Comparison of ENCODE assay signal across 20 cellular contexts in the genomic region with DNA sequence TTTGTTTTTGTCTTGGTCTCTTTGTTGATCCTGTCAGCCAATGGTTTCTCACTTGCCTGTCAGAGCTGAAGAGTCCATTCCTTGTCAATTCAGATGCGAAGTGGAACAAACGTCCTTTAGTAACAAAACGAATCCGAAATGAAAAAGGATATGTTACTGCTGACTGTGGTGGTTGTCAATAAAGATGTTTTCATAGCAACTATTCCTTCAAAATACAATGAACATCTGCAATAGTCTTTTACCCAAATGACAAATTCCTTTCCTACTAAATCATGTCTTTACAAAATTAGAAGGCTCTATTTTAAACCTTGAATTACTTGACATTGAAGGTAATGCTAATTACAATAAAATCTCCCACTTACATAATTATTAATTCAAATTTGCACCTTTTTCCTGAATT.
"Had no signal": no experiment of that assay in that cellular context is flagged by ENCODE, and none has a peak within 500 bp of the region (broad histone marks: within the 10 kb centered on the region; RNA-seq: fewer than 3 reads in every experiment).

No MANE protein-coding gene starts in this region.

- H3K4me3 ChIP-seq: esophagus squamous epithelium, left lung, lung, ovary, prostate gland, sigmoid colon, tibial nerve, upper lobe of right lung, vagina had no signal

- ATAC-seq: left lung; naive thymus-derived CD4-positive, alpha-beta T cell; stimulated activated naive CD8-positive, alpha-beta T cell treated with anti-CD3 and anti-CD28 coated beads, Interleukin-15, Interleukin-2, amounts not matched to agents 100 U/mL and 50 U/mL, for 24 hours; upper lobe of right lung had no signal

- H3K36me3 ChIP-seq: esophagus squamous epithelium, left lung, ovary, prostate gland, sigmoid colon, tibial nerve, upper lobe of right lung, vagina had no signal

- H3K27ac ChIP-seq: esophagus squamous epithelium, left lung, ovary, prostate gland, tibial nerve, upper lobe of right lung, vagina had no signal

- H3K9me3 ChIP-seq: esophagus squamous epithelium, left lung, ovary, prostate gland, sigmoid colon, tibial nerve, upper lobe of right lung, vagina had no signal

- H3K27me3 ChIP-seq: esophagus squamous epithelium, left lung, ovary, sigmoid colon, tibial nerve, upper lobe of right lung, vagina had no signal

- DNase-seq: effector memory CD4-positive, alpha-beta T cell; esophagus squamous epithelium; foreskin melanocyte; islet precursor cell; left lung; mesendoderm; naive thymus-derived CD4-positive, alpha-beta T cell; nephron progenitor cell; nucleus accumbens; ovary; retina; sigmoid colon; small intestine; stimulated activated CD4-positive, alpha-beta T cell treated with anti-CD3 and anti-CD28 coated beads, Interleukin-2, amount 100 ng/mL, for 48 hours; stimulated activated naive CD8-positive, alpha-beta T cell treated with anti-CD3 and anti-CD28 coated beads, Interleukin-15, Interleukin-2, amounts not matched to agents 100 U/mL and 50 U/mL, for 24 hours; upper lobe of right lung had no signal

- H3K4me1 ChIP-seq: left lung, prostate gland, sigmoid colon, vagina had no signal
